Comparison of ENCODE assay signal across 8 cellular contexts in genomic region chr17:8859029-8859803, GRCh38. TPM values are rescaled to one million over a fixed set of nuclear protein-coding genes. Genes with fewer than 3 reads are reported as not detected.
DNase-seq lines count a peak whose midpoint lies in the region; ATAC-seq and TF ChIP-seq lines count a peak whose summit lies in the region.

No MANE protein-coding gene starts in this region.

- no peak overlapping the region for H3K4me2 ChIP-seq in fibroblast of lung (ENCODE audit: extremely low read depth, insufficient read depth, low read length)

- TF ChIP-seq CTCF in Peyer's patch (IDR thresholded peaks at IDR 0.05) = no peak
- no peak for TF ChIP-seq CTCF in fibroblast of lung (conservative IDR thresholded peaks at IDR 0.05 in 1 of 2, IDR thresholded peaks at IDR 0.05 in 1 of 2; ENCODE audit: low read depth in 1 of 2, low read length in 2 of 2)

- intact Hi-C loops in cardiac septum (cut with DNase I) = loop anchor here (5.0 kb wide), 1 partner anchor 38 kb away; no protein-coding TSS in a partner anchor
- intact Hi-C loops in right cardiac atrium (cut with DNase I) = no loop called here

- peaks cover 2% of the 10 kb centered on the region for H3K4me1 ChIP-seq in right cardiac atrium (ENCODE audit: control insufficient read depth, insufficient read depth, low read length)
- peaks cover 0 to 9% (median 3%) of the 10 kb centered on the region in 4 donors for H3K4me1 ChIP-seq in Peyer's patch
- peaks cover 4% of the 10 kb centered on the region for H3K4me1 ChIP-seq in fibroblast of lung (ENCODE audit: control insufficient read depth, extremely low read depth, insufficient read depth, low read length)

- H2AFZ ChIP-seq in fibroblast of lung (ENCODE audit: low read length) = no peak overlapping the region

- 89% methylated on average over 11 of the region's 11 CpGs for WGBS in right cardiac atrium

- no peaks in the 10 kb centered on the region for H4K20me1 ChIP-seq in fibroblast of lung (ENCODE audit: control insufficient read depth, extremely low read depth, insufficient read depth, low read length)

- H3K27ac ChIP-seq in right cardiac atrium (ENCODE audit: low read length) = no peak overlapping the region
- H3K27ac ChIP-seq in Peyer's patch = peak overlapping the region in 2 of 4 donors; percentile 12 to 75
- peak overlapping the region; percentile 52 for H3K27ac ChIP-seq in fibroblast of lung (ENCODE audit: insufficient read depth, low read length)

- no peaks in the 10 kb centered on the region for H3K36me3 ChIP-seq in Peyer's patch
- H3K36me3 ChIP-seq in fibroblast of lung (ENCODE audit: control insufficient read depth, insufficient read depth, low read length) = no peaks in the 10 kb centered on the region

- no peak overlapping the region for H3K9ac ChIP-seq in fibroblast of lung (ENCODE audit: insufficient read depth, low read length)

- no peak overlapping the region for H3K4me3 ChIP-seq in right cardiac atrium (ENCODE audit: low read length)
- H3K4me3 ChIP-seq in Peyer's patch = no peak overlapping the region
- H3K4me3 ChIP-seq in fibroblast of lung (replicated peaks in 1 of 4; ENCODE audit: control extremely low read depth in 1 of 4, insufficient read depth in 1 of 4, low read depth in 3 of 4, low read length in 4 of 4) = no peak overlapping the region

- DNase-seq in cardiac septum (ENCODE audit: low spot score) (peak; percentile 63), right cardiac atrium (no peak), Peyer's patch (peak in 2 of 3 donors; percentile 38 to 49), fibroblast of lung (ENCODE audit: low read depth in 2 of 2) (peak in 1 of 2 donors; percentile 45), stromal cell of bone marrow (ENCODE audit: low read depth) (peak; percentile 50), NCI-H1694 (lab: John Stamatoyannopoulos, UW) (no peak), activated gamma-delta T cell (lab: John Stamatoyannopoulos, UW) (no peak), GDM1 (lab: John Stamatoyannopoulos, UW) (no peak)

- no peak for ATAC-seq in right cardiac atrium

- no peaks in the 10 kb centered on the region for H3K9me3 ChIP-seq in right cardiac atrium (ENCODE audit: control insufficient read depth, low read length)
- no peaks in the 10 kb centered on the region for H3K9me3 ChIP-seq in Peyer's patch
- H3K9me3 ChIP-seq in fibroblast of lung (ENCODE audit: control insufficient read depth, insufficient read depth, low read depth, low read length) = no peaks in the 10 kb centered on the region

- no peak for TF ChIP-seq POLR2A in Peyer's patch (IDR thresholded peaks at IDR 0.05)

- H3K27me3 ChIP-seq in right cardiac atrium (ENCODE audit: control insufficient read depth, insufficient read depth) = no peaks in the 10 kb centered on the region
- H3K27me3 ChIP-seq in Peyer's patch = no peaks in the 10 kb centered on the region
- no peaks in the 10 kb centered on the region for H3K27me3 ChIP-seq in fibroblast of lung (ENCODE audit: control insufficient read depth, insufficient read depth, low read length)

- no peaks in the 10 kb centered on the region for H3K79me2 ChIP-seq in fibroblast of lung (ENCODE audit: control insufficient read depth, insufficient read depth, low read length)

RNA-seq across cellular contexts. Expression of gene PIK3R6, which starts 8.3 kb away (rescaled TPM):
- total RNA-seq in cardiac septum = 1.00 TPM
- under 1 TPM; 0.36 to 0.91 (median 0.85) TPM for total RNA-seq in right cardiac atrium
- 0.86 TPM for polyA plus RNA-seq in right cardiac atrium
- 10 to 100 TPM in 1 of 4 donors, 1 to 10 TPM in 2, under 1 TPM in 1; 0.88 to 14.9 (median 2.8) TPM for total RNA-seq in Peyer's patch
- total RNA-seq in fibroblast of lung = not detected in 2 replicates
- 0.02 TPM in 1 of 2 replicates, not detected in the other for polyA plus RNA-seq in fibroblast of lung
- not detected in 2 replicates for polyA plus RNA-seq in fibroblast of lung (2012)
- not detected in 2 replicates for polyA minus RNA-seq in fibroblast of lung (ENCODE audit: low replicate concordance)

Comparison
In these comparisons a context has a peak if more than half of its experiments do, and no peak if none do; other contexts are left out.
1. DNase-seq: peak in cardiac septum (single experiment), Peyer's patch (2 of 3) and stromal cell of bone marrow (single experiment); none in right cardiac atrium (0 of 3), NCI-H1694 (single experiment), activated gamma-delta T cell (single experiment) and GDM1 (single experiment).